Comparison of ENCODE assay signal across 17 cellular contexts in genomic region chr19:1621574-1621973, GRCh38. TPM values are rescaled to one million over a fixed set of nuclear protein-coding genes. Genes with fewer than 3 reads are reported as not detected.
A peak's percentile ranks its signal among the peaks of the same experiment; 100 is the strongest.
DNase-seq lines count a peak whose midpoint lies in the region; ATAC-seq, FAIRE-seq and TF ChIP-seq lines count a peak whose summit lies in the region.
"Had no signal": no experiment of that assay in that cellular context is flagged by ENCODE, and none has a peak within 500 bp of the region (broad histone marks: within the 10 kb centered on the region; RNA-seq: fewer than 3 reads in every experiment).

No MANE protein-coding gene starts in this region.

- H3K9me3 Mint-ChIP-seq in activated naive CD4-positive, alpha-beta T cell treated with anti-CD3 and anti-CD28 coated beads, Interleukin-2, amount 50 U/mL, for 72 hours: no peaks in the 10 kb centered on the region
- H3K9me3 Mint-ChIP-seq in activated CD4-positive, alpha-beta T cell treated with anti-CD3 and anti-CD28 coated beads, Interleukin-2, amount 10 ng/mL, durations not matched to agents 7 days and 5 days: no peaks in the 10 kb centered on the region

- H3K4me1 Mint-ChIP-seq in activated CD4-positive, alpha-beta T cell treated with anti-CD3 and anti-CD28 coated beads, Interleukin-2, amount 10 ng/mL, durations not matched to agents 7 days and 5 days: peaks cover 17% of the 10 kb centered on the region

- H2AFZ ChIP-seq in K562 (ENCODE audit: low read depth, low read length): no peak overlapping the region

- BruUV-seq in K562 (replicated peaks; lab: Mats Ljungman, UMichigan): no TSS peak

- peaks cover 2% of the 10 kb centered on the region; the same call in 2 of the 3 replicates for H3K79me2 ChIP-seq in K562 (ENCODE audit: control insufficient read depth, insufficient read depth, low read length)

- H3K9ac ChIP-seq in BLaER1 (peak overlapping the region; percentile 61), NT2/D1 (ENCODE audit: insufficient read length, low read depth) (peak overlapping the region; percentile 66), K562 (ENCODE audit: insufficient read depth in 1 of 2, low read depth in 2 of 2, low read length in 2 of 2) (no peak overlapping the region)
- H3K9ac ChIP-seq in BLaER1 treated with 17β-estradiol and CSF1 and Interleukin-3, amounts not matched to agents 10 nM and 100 nM: peak overlapping the region in 7 of 11 experiments; percentile 10 to 65 (median 51); a peak in 12 of 22 replicates

- no peak for FAIRE-seq in K562 (lab: Jason Lieb, UNC)
- FAIRE-seq: A204.1, H1 had no signal

- peak overlapping the region; percentile 25; the same call in 1 of the 2 replicates for H3K4me3 ChIP-seq in BLaER1
- H3K4me3 ChIP-seq in BLaER1 treated with 17β-estradiol and CSF1 and Interleukin-3, amounts not matched to agents 10 nM and 100 nM: no peak overlapping the region
- no peak overlapping the region for H3K4me3 ChIP-seq in NT2/D1 (ENCODE audit: insufficient read length, low read depth)
- no peak overlapping the region for H3K4me3 ChIP-seq in K562
- H3K4me3 ChIP-seq: HAP-1 had no signal

- 96% methylated on average over 9 of the region's 23 CpGs for WGBS in K562 (ENCODE audit: insufficient coverage, low coverage, missing lambda C conversion rate)

- CTCF ChIA-PET in K562 (lab: Yijun Ruan, JAX; ENCODE audit: low intra/inter-chr PET ratio): no interaction called here
- CTCF ChIA-PET in activated CD4-positive, alpha-beta T cell treated with anti-CD3 and anti-CD28 coated beads, Interleukin-2, amount 10 ng/mL, durations not matched to agents 7 days and 5 days (lab: Charles Lee): no interaction called here

- in situ Hi-C loops in K562 (cut with MboI): no loop called here

- H3K27me3 ChIP-seq in BLaER1 (0 out of 2 replicates have a peak, but pooled peaks cover 3% of the 10 kb centered on the region), NT2/D1 (ENCODE audit: insufficient read depth, insufficient read length) (no peaks in the 10 kb centered on the region), K562 (ENCODE audit: control insufficient read depth in 2 of 2, insufficient read depth in 2 of 2, low read length in 2 of 2) (no peaks in the 10 kb centered on the region)
- no peaks in the 10 kb centered on the region for H3K27me3 ChIP-seq in BLaER1 treated with 17β-estradiol and CSF1 and Interleukin-3, amounts not matched to agents 10 nM and 100 nM
- H3K27me3 ChIP-seq: BE2C had no signal

- no peak overlapping the region for H3K4me3 Mint-ChIP-seq in activated CD4-positive, alpha-beta T cell treated with anti-CD3 and anti-CD28 coated beads, Interleukin-2, amount 10 ng/mL, durations not matched to agents 7 days and 5 days
- H3K4me3 Mint-ChIP-seq: CD14-positive monocyte; CD4-positive, alpha-beta memory T cell had no signal

- H3K4me2 ChIP-seq in BLaER1 (peak overlapping the region; percentile 75), K562 (ENCODE audit: insufficient read depth, low read length) (no peak overlapping the region)
- peak overlapping the region in 8 of 11 experiments; percentile 57 to 78 (median 68); a peak in 15 of 22 replicates for H3K4me2 ChIP-seq in BLaER1 treated with 17β-estradiol and CSF1 and Interleukin-3, amounts not matched to agents 10 nM and 100 nM

- H3K9me3 ChIP-seq in BLaER1 (no peaks in the 10 kb centered on the region), NT2/D1 (ENCODE audit: insufficient read depth, low read length) (peaks cover 9% of the 10 kb centered on the region; the same call in 1 of the 2 replicates), K562 (replicated peaks; ENCODE audit: control insufficient read depth, insufficient read depth, low read depth, low read length) (no peaks in the 10 kb centered on the region)
- no peaks in the 10 kb centered on the region for H3K9me3 ChIP-seq in BLaER1 treated with 17β-estradiol and CSF1 and Interleukin-3, amounts not matched to agents 10 nM and 100 nM (replicated peaks in 1 of 11)
- H3K9me3 ChIP-seq: BE2C, HAP-1 had no signal

- peaks cover 99% of the 10 kb centered on the region for H3K36me3 ChIP-seq in BLaER1
- peaks cover 63 to 100% (median 88%) of the 10 kb centered on the region in 11 experiments for H3K36me3 ChIP-seq in BLaER1 treated with 17β-estradiol and CSF1 and Interleukin-3, amounts not matched to agents 10 nM and 100 nM
- H3K36me3 ChIP-seq in NT2/D1 (ENCODE audit: insufficient read depth, insufficient read length, low read length): peaks cover 93% of the 10 kb centered on the region
- H3K36me3 ChIP-seq in K562 (ENCODE audit: control insufficient read depth, insufficient read depth, low read length): peaks cover 91% of the 10 kb centered on the region

- POLR2A ChIA-PET in K562 (lab: Yijun Ruan, JAX): no interaction called here
- POLR2A ChIA-PET in activated CD4-positive, alpha-beta T cell treated with anti-CD3 and anti-CD28 coated beads, Interleukin-2, amount 10 ng/mL, durations not matched to agents 7 days and 5 days (lab: Charles Lee): no interaction called here

- TF ChIP-seq CTCF in K562 (IDR thresholded peaks at IDR 0.05 in 2 of 3, conservative IDR thresholded peaks at IDR 0.05 in 1 of 3; ENCODE audit: insufficient read depth in 2 of 3, low read depth in 1 of 3, low read length in 3 of 3): no peak

- no peak for ATAC-seq in K562
- ATAC-seq in activated naive CD4-positive, alpha-beta T cell treated with anti-CD3 and anti-CD28 coated beads, Interleukin-2, amount 50 U/mL, for 72 hours: no peak

- DNase-seq in NT2/D1 (ENCODE audit: low read depth, low spot score) (no peak), K562 (ENCODE audit: extremely low read depth in 1 of 4, low spot score in 3 of 4) (no peak)
- DNase-seq in activated naive CD4-positive, alpha-beta T cell treated with anti-CD3 and anti-CD28 coated beads, Interleukin-2, amount 50 U/mL, for 72 hours (ENCODE audit: low spot score in 2 of 2): no peak
- no peak for DNase-seq in activated CD4-positive, alpha-beta T cell treated with anti-CD3 and anti-CD28 coated beads for 1 hour
- DNase-seq in activated CD4-positive, alpha-beta T cell treated with anti-CD3 and anti-CD28 coated beads, Interleukin-2, amount 10 ng/mL, durations not matched to agents 7 days and 5 days: no peak
- DNase-seq: ACHN, BE2C, DMS153, DMS79, GF-D8 had no signal

- no peaks in the 10 kb centered on the region for H3K27me3 Mint-ChIP-seq in activated CD4-positive, alpha-beta T cell treated with anti-CD3 and anti-CD28 coated beads, Interleukin-2, amount 10 ng/mL, durations not matched to agents 7 days and 5 days
- H3K27me3 Mint-ChIP-seq: CD4-positive, alpha-beta memory T cell had no signal

- H3K9me1 ChIP-seq in K562 (ENCODE audit: control insufficient read depth, insufficient read depth, low read length): no peaks in the 10 kb centered on the region

- H3K27ac ChIP-seq in BLaER1: peak overlapping the region; percentile 66; the same call in 1 of the 2 replicates
- peak overlapping the region in 8 of 11 experiments; percentile 11 to 68 (median 42); a peak in 11 of 22 replicates for H3K27ac ChIP-seq in BLaER1 treated with 17β-estradiol and CSF1 and Interleukin-3, amounts not matched to agents 10 nM and 100 nM
- H3K27ac ChIP-seq in K562 (ENCODE audit: extremely low read depth, low read depth, low read length): no peak overlapping the region

- intact Hi-C loops in K562 (cut with micrococcal nuclease): loop anchor here (5.0 kb wide), 1 partner anchor 51 kb away; no protein-coding TSS in a partner anchor

- TF ChIP-seq EP300 in K562 (IDR thresholded peaks at IDR 0.05; ENCODE audit: low read length): no peak

- H4K20me1 ChIP-seq in BLaER1 (peaks cover 100% of the 10 kb centered on the region), K562 (replicated peaks; ENCODE audit: control insufficient read depth, insufficient read depth, low read length) (no peaks in the 10 kb centered on the region)
- peaks cover 27 to 99% (median 81%) of the 10 kb centered on the region in 11 experiments; a peak in 21 of 22 replicates for H4K20me1 ChIP-seq in BLaER1 treated with 17β-estradiol and CSF1 and Interleukin-3, amounts not matched to agents 10 nM and 100 nM

- no peak overlapping the region for H3K27ac Mint-ChIP-seq in activated naive CD4-positive, alpha-beta T cell treated with anti-CD3 and anti-CD28 coated beads, Interleukin-2, amount 50 U/mL, for 72 hours
- no peak overlapping the region for H3K27ac Mint-ChIP-seq in activated CD4-positive, alpha-beta T cell treated with anti-CD3 and anti-CD28 coated beads, Interleukin-2, amount 10 ng/mL, durations not matched to agents 7 days and 5 days
- H3K27ac Mint-ChIP-seq: CD14-positive monocyte had no signal

- H3K4me1 ChIP-seq in BLaER1 (peaks cover 100% of the 10 kb centered on the region), NT2/D1 (ENCODE audit: insufficient read depth, insufficient read length) (peaks cover 39% of the 10 kb centered on the region), K562 (replicated peaks in 1 of 2; ENCODE audit: control insufficient read depth in 2 of 2, insufficient read depth in 2 of 2, low read length in 2 of 2) (peaks cover 0 to 66% of the 10 kb centered on the region in 2 experiments; a peak in 2 of 5 replicates)
- H3K4me1 ChIP-seq in BLaER1 treated with 17β-estradiol and CSF1 and Interleukin-3, amounts not matched to agents 10 nM and 100 nM: peaks cover 42 to 100% (median 93%) of the 10 kb centered on the region in 10 experiments
- H3K4me1 ChIP-seq: BE2C, HAP-1 had no signal

- TF ChIP-seq POLR2A in K562 (conservative IDR thresholded peaks at IDR 0.05): no peak

- H3K36me3 Mint-ChIP-seq in activated naive CD4-positive, alpha-beta T cell treated with anti-CD3 and anti-CD28 coated beads, Interleukin-2, amount 50 U/mL, for 72 hours: peaks cover 0 to 6% of the 10 kb centered on the region in 2 donors
- peaks cover 18% of the 10 kb centered on the region for H3K36me3 Mint-ChIP-seq in activated CD4-positive, alpha-beta T cell treated with anti-CD3 and anti-CD28 coated beads, Interleukin-2, amount 10 ng/mL, durations not matched to agents 7 days and 5 days (ENCODE audit: low read depth)

- TF ChIP-seq RAD21 in K562 (CRISPR knock-in tag; conservative IDR thresholded peaks at IDR 0.05 in 1 of 2, IDR thresholded peaks at IDR 0.05 in 1 of 2): no peak

RNA-seq across cellular contexts. Expression of gene UQCR11, which starts 16.3 kb away (rescaled TPM):
- total RNA-seq in K562 (2011; cell fraction: chromatin; rRNA removed; ENCODE audit: low replicate concordance): 49.4 and 136 TPM in 2 replicates
- 110 and 114 TPM in 2 replicates for total RNA-seq in K562 (2011; cell fraction: nucleolus; rRNA removed)
- 78.5 and 82.1 TPM in 2 replicates for total RNA-seq in K562 (2011; cell fraction: nucleoplasm; rRNA removed)
- total RNA-seq in K562 (2014; rRNA removed) (203 and 259 TPM in 2 replicates), K562 (2014; rRNA removed; fragmentation: Illumina TruSeq; extraction: Trizol) (62.7 and 65.9 TPM in 2 replicates), K562 (2015; rRNA removed; fragmentation: Illumina TruSeq; extraction: Trizol) (94.2 and 104 TPM in 2 replicates), K562 (2021) (355 and 411 TPM in 2 replicates)
- polyA plus RNA-seq in K562 (2011; rRNA removed) (390 and 494 TPM in 2 replicates), K562 (2014; fragmentation: Illumina TruSeq; extraction: Trizol) (57.6 and 122 TPM in 2 replicates), K562 (2014; fragmentation: Nextera tagmentation; extraction: Ambion mirVana) (100 to 1,000 TPM; 225 to 394 TPM), K562 (2014; rRNA removed) (329 and 366 TPM in 2 replicates)
- 245 and 412 TPM in 2 replicates for polyA plus RNA-seq in K562 (2011; cell fraction: cytosol; rRNA removed)
- polyA plus RNA-seq in K562 (2011; cell fraction: nucleus; rRNA removed): 128 and 175 TPM in 2 replicates
- polyA plus RNA-seq in K562 (2012): 203 and 322 TPM in 2 replicates
- 24.6 and 35.3 TPM in 2 replicates for polyA minus RNA-seq in K562 (2011; rRNA and poly(A)+ RNA removed)
- polyA minus RNA-seq in K562 (2011; cell fraction: cytosol; rRNA and poly(A)+ RNA removed): 35.2 and 46.2 TPM in 2 replicates
- polyA minus RNA-seq in K562 (2011; cell fraction: nucleus; rRNA and poly(A)+ RNA removed): 26.8 and 31.8 TPM in 2 replicates
- total RNA-seq in activated naive CD4-positive, alpha-beta T cell treated with anti-CD3 and anti-CD28 coated beads, Interleukin-2, amount 50 U/mL, for 72 hours: 100 to 1,000 TPM; 163 to 193 TPM
- 100 to 1,000 TPM; 144 to 184 TPM for total RNA-seq in activated CD4-positive, alpha-beta T cell treated with anti-CD3 and anti-CD28 coated beads, Interleukin-2, amount 10 ng/mL, durations not matched to agents 7 days and 5 days

RNA-seq across cellular contexts. Expression of gene MBD3, which starts 28.9 kb away (rescaled TPM):
- 89.8 and 204 TPM in 2 replicates for total RNA-seq in K562 (2011; cell fraction: chromatin; rRNA removed; ENCODE audit: low replicate concordance)
- 153 TPM in 2 replicates for total RNA-seq in K562 (2011; cell fraction: nucleolus; rRNA removed)
- total RNA-seq in K562 (2011; cell fraction: nucleoplasm; rRNA removed): 99.7 and 106 TPM in 2 replicates
- total RNA-seq in K562 (2014; rRNA removed) (135 and 157 TPM in 2 replicates), K562 (2014; rRNA removed; fragmentation: Illumina TruSeq; extraction: Trizol) (11.4 and 12.6 TPM in 2 replicates), K562 (2015; rRNA removed; fragmentation: Illumina TruSeq; extraction: Trizol) (51.9 and 62.9 TPM in 2 replicates), K562 (2021) (114 and 137 TPM in 2 replicates)
- polyA plus RNA-seq in K562 (2011; rRNA removed) (30.9 and 37.9 TPM in 2 replicates), K562 (2014; fragmentation: Illumina TruSeq; extraction: Trizol) (7.7 and 39.8 TPM in 2 replicates), K562 (2014; fragmentation: Nextera tagmentation; extraction: Ambion mirVana) (under 1 TPM; 0.24 to 0.52 TPM), K562 (2014; rRNA removed) (94.4 and 103 TPM in 2 replicates)
- 58.0 and 173 TPM in 2 replicates for polyA plus RNA-seq in K562 (2011; cell fraction: cytosol; rRNA removed)
- 66.0 and 127 TPM in 2 replicates for polyA plus RNA-seq in K562 (2011; cell fraction: nucleus; rRNA removed)
- polyA plus RNA-seq in K562 (2012): 65.7 and 74.0 TPM in 2 replicates
- polyA minus RNA-seq in K562 (2011; rRNA and poly(A)+ RNA removed): 35.8 and 69.0 TPM in 2 replicates
- 99.0 and 105 TPM in 2 replicates for polyA minus RNA-seq in K562 (2011; cell fraction: cytosol; rRNA and poly(A)+ RNA removed)
- polyA minus RNA-seq in K562 (2011; cell fraction: nucleus; rRNA and poly(A)+ RNA removed): 27.9 and 29.1 TPM in 2 replicates
- 100 to 1,000 TPM in 1 of 2 donors, 10 to 100 TPM in 1; 50.8 to 103 TPM for total RNA-seq in activated naive CD4-positive, alpha-beta T cell treated with anti-CD3 and anti-CD28 coated beads, Interleukin-2, amount 50 U/mL, for 72 hours
- 10 to 100 TPM; 76.2 to 93.3 TPM for total RNA-seq in activated CD4-positive, alpha-beta T cell treated with anti-CD3 and anti-CD28 coated beads, Interleukin-2, amount 10 ng/mL, durations not matched to agents 7 days and 5 days

RNA-seq across cellular contexts. Expression of gene TCF3, which starts 30.8 kb away (rescaled TPM):
- total RNA-seq in K562 (2011; cell fraction: chromatin; rRNA removed; ENCODE audit: low replicate concordance): 46.3 and 93.5 TPM in 2 replicates
- 72.8 and 74.5 TPM in 2 replicates for total RNA-seq in K562 (2011; cell fraction: nucleolus; rRNA removed)
- 46.6 and 55.9 TPM in 2 replicates for total RNA-seq in K562 (2011; cell fraction: nucleoplasm; rRNA removed)
- total RNA-seq in K562 (2014; rRNA removed) (201 and 273 TPM in 2 replicates), K562 (2014; rRNA removed; fragmentation: Illumina TruSeq; extraction: Trizol) (34.6 and 36.1 TPM in 2 replicates), K562 (2015; rRNA removed; fragmentation: Illumina TruSeq; extraction: Trizol) (84.0 and 96.5 TPM in 2 replicates), K562 (2021) (229 and 259 TPM in 2 replicates)
- polyA plus RNA-seq in K562 (2011; rRNA removed) (61.7 and 62.0 TPM in 2 replicates), K562 (2014; fragmentation: Illumina TruSeq; extraction: Trizol) (84.9 and 128 TPM in 2 replicates), K562 (2014; fragmentation: Nextera tagmentation; extraction: Ambion mirVana) (1 to 10 TPM; 5.6 to 5.7 TPM), K562 (2014; rRNA removed) (171 and 173 TPM in 2 replicates)
- 76.1 and 277 TPM in 2 replicates for polyA plus RNA-seq in K562 (2011; cell fraction: cytosol; rRNA removed)
- polyA plus RNA-seq in K562 (2011; cell fraction: nucleus; rRNA removed): 97.7 and 198 TPM in 2 replicates
- polyA plus RNA-seq in K562 (2012): 117 and 145 TPM in 2 replicates
- 17.3 and 29.0 TPM in 2 replicates for polyA minus RNA-seq in K562 (2011; rRNA and poly(A)+ RNA removed)
- polyA minus RNA-seq in K562 (2011; cell fraction: cytosol; rRNA and poly(A)+ RNA removed): 92.9 and 128 TPM in 2 replicates
- polyA minus RNA-seq in K562 (2011; cell fraction: nucleus; rRNA and poly(A)+ RNA removed): 30.5 and 31.8 TPM in 2 replicates
- 100 to 1,000 TPM in 1 of 2 donors, 10 to 100 TPM in 1; 65.2 to 104 TPM for total RNA-seq in activated naive CD4-positive, alpha-beta T cell treated with anti-CD3 and anti-CD28 coated beads, Interleukin-2, amount 50 U/mL, for 72 hours
- total RNA-seq in activated CD4-positive, alpha-beta T cell treated with anti-CD3 and anti-CD28 coated beads, Interleukin-2, amount 10 ng/mL, durations not matched to agents 7 days and 5 days: 10 to 100 TPM; 84.5 to 85.9 TPM

RNA-seq across cellular contexts. Expression of gene MEX3D, which starts 53.4 kb away (rescaled TPM):
- 1.3 and 3.7 TPM in 2 replicates for total RNA-seq in K562 (2011; cell fraction: chromatin; rRNA removed; ENCODE audit: low replicate concordance)
- 7.0 and 7.7 TPM in 2 replicates for total RNA-seq in K562 (2011; cell fraction: nucleolus; rRNA removed)
- total RNA-seq in K562 (2011; cell fraction: nucleoplasm; rRNA removed): 3.1 and 3.2 TPM in 2 replicates
- 39.3 and 48.8 TPM in 2 replicates for total RNA-seq in K562 (2014; rRNA removed)
- 5.7 and 6.5 TPM in 2 replicates for total RNA-seq in K562 (2014; rRNA removed; fragmentation: Illumina TruSeq; extraction: Trizol)
- total RNA-seq in K562 (2015; rRNA removed; fragmentation: Illumina TruSeq; extraction: Trizol): 9.5 and 9.8 TPM in 2 replicates
- total RNA-seq in K562 (2021): 34.0 and 35.9 TPM in 2 replicates
- 2.6 and 3.3 TPM in 2 replicates for polyA plus RNA-seq in K562 (2011; rRNA removed)
- 3.5 and 29.9 TPM in 2 replicates for polyA plus RNA-seq in K562 (2011; cell fraction: cytosol; rRNA removed)
- 2.1 and 5.8 TPM in 2 replicates for polyA plus RNA-seq in K562 (2011; cell fraction: nucleus; rRNA removed)
- 6.4 and 7.7 TPM in 2 replicates for polyA plus RNA-seq in K562 (2012)
- polyA plus RNA-seq in K562 (2014; fragmentation: Illumina TruSeq; extraction: Trizol): 2.6 and 4.4 TPM in 2 replicates
- 1 to 10 TPM; 1.7 to 1.9 TPM for polyA plus RNA-seq in K562 (2014; fragmentation: Nextera tagmentation; extraction: Ambion mirVana)
- polyA plus RNA-seq in K562 (2014; rRNA removed): 11.6 and 11.9 TPM in 2 replicates
- 1.0 and 1.6 TPM in 2 replicates for polyA minus RNA-seq in K562 (2011; rRNA and poly(A)+ RNA removed)
- polyA minus RNA-seq in K562 (2011; cell fraction: cytosol; rRNA and poly(A)+ RNA removed): 20.2 and 21.8 TPM in 2 replicates
- polyA minus RNA-seq in K562 (2011; cell fraction: nucleus; rRNA and poly(A)+ RNA removed): 2.4 and 3.0 TPM in 2 replicates
- total RNA-seq in activated naive CD4-positive, alpha-beta T cell treated with anti-CD3 and anti-CD28 coated beads, Interleukin-2, amount 50 U/mL, for 72 hours: 1 to 10 TPM; 3.0 to 7.0 TPM
- total RNA-seq in activated CD4-positive, alpha-beta T cell treated with anti-CD3 and anti-CD28 coated beads, Interleukin-2, amount 10 ng/mL, durations not matched to agents 7 days and 5 days: 10 to 100 TPM in 1 of 2 experiments, 1 to 10 TPM in 1; 10.0 to 12.1 TPM

Comparison
In these comparisons a context has a peak if more than half of its experiments do, and no peak if none do; other contexts are left out.
1. H3K9ac ChIP-seq: peak in BLaER1 (single experiment), BLaER1 treated with 17β-estradiol and CSF1 and Interleukin-3, amounts not matched to agents 10 nM and 100 nM (7 of 11) and NT2/D1 (single experiment); none in K562 (0 of 2).